ENCODE assay signal across 8 cellular contexts in the genomic region with DNA sequence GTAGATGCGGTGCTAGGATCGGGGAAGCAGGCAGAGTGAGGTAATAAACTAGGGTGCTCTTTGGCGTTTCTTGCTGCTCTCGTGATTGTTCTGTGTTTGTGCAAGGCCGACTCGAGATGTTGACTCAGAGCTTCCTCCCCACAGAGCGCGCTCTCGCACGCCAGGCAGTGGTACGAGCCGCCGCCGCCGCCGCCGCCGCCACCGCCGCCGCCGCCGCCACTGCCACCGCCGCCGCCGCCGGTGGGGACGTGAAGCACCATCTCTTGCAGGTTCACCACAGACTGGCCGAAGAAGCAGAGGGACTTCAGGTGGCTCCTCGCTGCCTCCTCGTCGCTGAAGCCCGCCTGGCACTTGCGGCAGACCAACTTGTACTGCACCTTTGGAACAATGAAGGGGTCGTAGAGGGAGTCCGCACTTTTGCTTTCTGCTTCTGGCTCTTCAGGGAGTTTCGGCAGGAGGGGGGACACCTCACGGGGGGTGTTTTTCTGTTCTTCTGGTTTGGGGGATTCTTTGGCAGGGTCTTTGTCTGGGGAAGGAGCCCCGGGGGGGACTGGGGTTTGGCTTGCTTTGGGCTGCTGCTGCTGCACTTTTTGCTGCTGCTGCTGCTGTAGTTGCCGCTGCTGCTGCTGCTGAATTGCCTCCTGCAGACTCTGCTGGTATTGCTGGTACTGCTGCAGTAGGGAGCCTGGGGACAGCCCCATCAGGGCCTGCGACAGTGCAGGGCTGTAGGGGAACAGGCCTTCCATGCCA.
DNase-seq lines count a peak whose midpoint lies in the region; ATAC-seq and TF ChIP-seq lines count a peak whose summit lies in the region.

No MANE protein-coding gene starts in this region.

- H3K27me3 ChIP-seq in OCI-LY1 (ENCODE audit: insufficient read depth, low read length) (no peaks in the 10 kb centered on the region), tibial artery (no peaks in the 10 kb centered on the region)

- H3K36me3 Mint-ChIP-seq in glutamatergic neuron (ENCODE audit: unreplicated experiment), result no peaks in the 10 kb centered on the region

- H3K79me2 ChIP-seq in OCI-LY1 (ENCODE audit: insufficient read depth, low read length), result no peaks in the 10 kb centered on the region

- peaks cover 4% of the 10 kb centered on the region for H3K4me1 Mint-ChIP-seq in glutamatergic neuron (ENCODE audit: low read depth, unreplicated experiment)

- H3K27me3 Mint-ChIP-seq in glutamatergic neuron (ENCODE audit: unreplicated experiment), result peaks cover 6% of the 10 kb centered on the region

- DNase-seq in activated naive CD4-positive, alpha-beta T cell treated with Interleukin-2 at 50 U/mL for 16 hours, result peak; percentile 73
- peak; percentile 73 for DNase-seq in glutamatergic neuron
- DNase-seq in posterior cingulate gyrus, result peak; percentile 30 to 93 (median 54)
- peak; percentile 87 to 92 for DNase-seq in tibial artery
- DNase-seq in HEK293T (ENCODE audit: extremely low spot score), result no peak

- POLR2A ChIA-PET in HEK293T (lab: Yijun Ruan, JAX), result no interaction called here

- peaks cover 4% of the 10 kb centered on the region for H3K9me3 Mint-ChIP-seq in glutamatergic neuron (ENCODE audit: unreplicated experiment)

- H3K36me3 ChIP-seq in OCI-LY1 (ENCODE audit: insufficient read depth, low read length) (no peaks in the 10 kb centered on the region; the same call in 1 of the 2 replicates), tibial artery (peaks cover 22 to 32% (median 25%) of the 10 kb centered on the region in 3 donors)

- H3K9me2 ChIP-seq in OCI-LY1 (ENCODE audit: low read depth, low read length), result no peaks in the 10 kb centered on the region

- H3K9me3 ChIP-seq in OCI-LY1 (ENCODE audit: low read length) (no peaks in the 10 kb centered on the region), tibial artery (no peaks in the 10 kb centered on the region)

- H3K4me1 ChIP-seq in OCI-LY1 (ENCODE audit: insufficient read depth, low read length, severe bottlenecking) (peaks cover 12% of the 10 kb centered on the region), tibial artery (peaks cover 0 to 45% (median 21%) of the 10 kb centered on the region in 4 donors)

- H3K4me2 ChIP-seq in OCI-LY1 (ENCODE audit: low read length), result peak overlapping the region; percentile 82

- H3K9ac ChIP-seq in OCI-LY1 (ENCODE audit: low read length), result peak overlapping the region; percentile 60

- H3K4me3 ChIP-seq in OCI-LY1 (ENCODE audit: low read depth, low read length, poor library complexity, severe bottlenecking) (peak overlapping the region; percentile 60), tibial artery (peak overlapping the region; percentile 58 to 62)

- H4K20me1 ChIP-seq in OCI-LY1 (ENCODE audit: insufficient read depth, low read length), result no peaks in the 10 kb centered on the region

- intact Hi-C loops in posterior cingulate gyrus (cut with DNase I), result no loop called here
- intact Hi-C loops in tibial artery (cut with DNase I; ENCODE audit: low total_unique reads), result loop anchor here (10.0 kb wide), 1 partner anchor 277 kb away; no protein-coding TSS in a partner anchor

- TF ChIP-seq CTCF in OCI-LY1 (IDR thresholded peaks at IDR 0.05; ENCODE audit: low read length) (no peak), glutamatergic neuron (IDR thresholded peaks at IDR 0.05; ENCODE audit: partially characterized antibody, unreplicated experiment) (no peak), tibial artery (IDR thresholded peaks at IDR 0.05) (peak in 1 of 2 experiments; percentile 19)

- no peak overlapping the region for H3K27ac ChIP-seq in OCI-LY1 (ENCODE audit: low read depth, low read length, poor library complexity, severe bottlenecking)
- H3K27ac ChIP-seq in tibial artery, result peak overlapping the region; percentile 96 to 98

- no peaks in the 10 kb centered on the region for H3F3A ChIP-seq in OCI-LY1 (ENCODE audit: insufficient read depth, low read length)

- peak overlapping the region; percentile 86 for H3K4me3 Mint-ChIP-seq in glutamatergic neuron (ENCODE audit: unreplicated experiment)

- H2AFZ ChIP-seq in OCI-LY1 (ENCODE audit: low read length), result no peak overlapping the region

- CTCF ChIA-PET in HEK293T (lab: Yijun Ruan, JAX), result no interaction called here

- peak overlapping the region; percentile 28 for H3K27ac Mint-ChIP-seq in glutamatergic neuron (ENCODE audit: unreplicated experiment)

- peak; percentile 92 for ATAC-seq in GM18511 (IDR thresholded peaks at IDR 0.05; ENCODE audit: unreplicated experiment)
- peak; percentile 90 for ATAC-seq in HG02973 (IDR thresholded peaks at IDR 0.05; ENCODE audit: unreplicated experiment)

TF ChIP-seq in HEK293T, 16 proteins besides CTCF, POLR2A, EP300 and RAD21:
- TF ChIP-seq FOXK2 (IDR thresholded peaks at IDR 0.05) (no peak), ELF4 (IDR thresholded peaks at IDR 0.05) (no peak), NFRKB (IDR thresholded peaks at IDR 0.05) (no peak), LEF1 (IDR thresholded peaks at IDR 0.05; ENCODE audit: borderline replicate concordance) (no peak), BHLHE40 (IDR thresholded peaks at IDR 0.05; ENCODE audit: borderline replicate concordance) (no peak), HDGF (IDR thresholded peaks at IDR 0.05; ENCODE audit: borderline replicate concordance) (no peak), SP1 (IDR thresholded peaks at IDR 0.05) (no peak), CTBP1 (IDR thresholded peaks at IDR 0.05; ENCODE audit: borderline replicate concordance) (no peak), TARDBP (IDR thresholded peaks at IDR 0.05) (no peak), SUZ12 (IDR thresholded peaks at IDR 0.05) (no peak), FOXA1 (IDR thresholded peaks at IDR 0.05) (no peak), L3MBTL2 (conservative IDR thresholded peaks at IDR 0.05) (no peak), ARNT (IDR thresholded peaks at IDR 0.05) (no peak), FOXM1 (IDR thresholded peaks at IDR 0.05; ENCODE audit: borderline replicate concordance) (no peak), ZNF384 (IDR thresholded peaks at IDR 0.05) (no peak)
- TF ChIP-seq, protein P1, sequence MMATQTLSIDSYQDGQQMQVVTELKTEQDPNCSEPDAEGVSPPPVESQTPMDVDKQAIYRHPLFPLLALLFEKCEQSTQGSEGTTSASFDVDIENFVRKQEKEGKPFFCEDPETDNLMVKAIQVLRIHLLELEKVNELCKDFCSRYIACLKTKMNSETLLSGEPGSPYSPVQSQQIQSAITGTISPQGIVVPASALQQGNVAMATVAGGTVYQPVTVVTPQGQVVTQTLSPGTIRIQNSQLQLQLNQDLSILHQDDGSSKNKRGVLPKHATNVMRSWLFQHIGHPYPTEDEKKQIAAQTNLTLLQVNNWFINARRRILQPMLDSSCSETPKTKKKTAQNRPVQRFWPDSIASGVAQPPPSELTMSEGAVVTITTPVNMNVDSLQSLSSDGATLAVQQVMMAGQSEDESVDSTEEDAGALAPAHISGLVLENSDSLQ (IDR thresholded peaks at IDR 0.05), result no peak
